Comparison of ENCODE assay signal across 22 cellular contexts in the genomic region with DNA sequence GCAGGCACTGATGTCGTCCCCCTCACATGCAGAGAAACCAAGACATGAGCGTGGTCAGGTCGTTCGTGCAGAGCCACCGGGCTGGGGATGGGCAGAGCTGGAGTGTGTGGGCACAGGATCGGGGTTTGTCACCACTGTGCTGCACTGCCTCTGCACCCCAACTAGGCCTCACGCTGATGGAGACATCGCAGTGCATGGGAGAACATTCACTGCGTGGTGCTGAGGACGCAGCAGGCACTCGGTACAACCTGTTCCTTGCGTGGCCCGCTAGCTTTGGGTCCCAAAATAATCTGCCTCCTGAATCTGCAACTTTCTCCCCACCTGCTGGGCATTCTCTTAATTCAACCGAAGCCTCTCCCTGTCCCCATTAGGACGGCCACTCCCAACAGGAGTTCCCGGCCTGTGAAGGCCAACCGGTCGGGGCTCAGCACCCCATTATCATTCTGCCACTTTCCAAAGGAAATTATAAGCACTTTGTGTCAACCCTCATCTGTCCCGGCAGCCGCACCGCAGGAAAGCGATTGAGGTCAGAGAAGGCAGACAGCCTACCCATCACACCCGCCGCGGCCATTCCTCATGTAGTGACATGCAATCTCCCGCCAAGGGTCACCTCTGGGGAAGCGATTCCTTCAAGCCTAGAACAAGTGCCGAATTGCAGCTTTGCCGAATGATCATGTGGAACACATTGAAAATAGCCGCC.
DNase-seq lines count a peak whose midpoint lies in the region; ATAC-seq and TF ChIP-seq lines count a peak whose summit lies in the region.
"Had no signal": no experiment of that assay in that cellular context is flagged by ENCODE, and none has a peak within 500 bp of the region (broad histone marks: within the 10 kb centered on the region; RNA-seq: fewer than 3 reads in every experiment).

No MANE protein-coding gene starts in this region.

- H2AFZ ChIP-seq in smooth muscle cell (ENCODE audit: low read depth), result no peak overlapping the region

- DNase-seq in ecto neural progenitor cell (ENCODE audit: low spot score) (peak; percentile 61), left kidney (ENCODE audit: low read depth, low spot score) (peak; percentile 70), smooth muscle cell (lab: John Stamatoyannopoulos, UW; ENCODE audit: unreplicated experiment) (no peak), NCI-H1092 treated with DMSO at 0.1 percent for 48 hours (lab: John Stamatoyannopoulos, UW) (no peak), endothelial cell (ENCODE audit: low spot score) (no peak)
- DNase-seq in stimulated activated naive CD8-positive, alpha-beta T cell treated with anti-CD3 and anti-CD28 coated beads, Interleukin-15, Interleukin-2, amounts not matched to agents 100 U/mL and 50 U/mL, for 24 hours, result no peak
- DNase-seq: activated CD4-positive, alpha-beta T cell treated with anti-CD3 and anti-CD28 coated beads for 36 hours; activated gamma-delta T cell; activated T-cell treated with anti-CD3 and anti-CD28 coated beads, Interleukin-2, amount 50 U/mL, for 1 hour; body of pancreas; GF-D8; heart left ventricle; left lung; NCI-H1694 treated with DMSO at 0.1 percent for 48 hours; NCI-H526 treated with DMSO at 0.1 percent for 48 hours; SHP77; stimulated activated CD4-positive, alpha-beta T cell treated with anti-CD3 and anti-CD28 coated beads, Interleukin-2, amount 100 ng/mL, for 24 hours had no signal

- TF ChIP-seq CTCF in smooth muscle cell (IDR thresholded peaks at IDR 0.05; ENCODE audit: borderline replicate concordance, insufficient read depth, poor library complexity, severe bottlenecking) (no peak), endothelial cell (IDR thresholded peaks at IDR 0.05; ENCODE audit: unreplicated experiment) (no peak)

- no peaks in the 10 kb centered on the region for H3K9me3 Mint-ChIP-seq in endothelial cell (ENCODE audit: unreplicated experiment)

- peak overlapping the region; percentile 71 for H3K4me2 ChIP-seq in smooth muscle cell

- H3K9me3 ChIP-seq in HUES48 (ENCODE audit: control insufficient read depth, insufficient read depth, low read length) (no peaks in the 10 kb centered on the region), smooth muscle cell (replicated peaks; ENCODE audit: low read depth) (no peaks in the 10 kb centered on the region)

- no peak overlapping the region for H3K9ac ChIP-seq in HUES48 (ENCODE audit: low read depth, low read length)
- H3K9ac ChIP-seq in smooth muscle cell (ENCODE audit: low read depth), result no peak overlapping the region

- no peaks in the 10 kb centered on the region for H4K20me1 ChIP-seq in smooth muscle cell (ENCODE audit: low read depth)

- H3K27ac ChIP-seq in HUES48 (ENCODE audit: low read depth, low read length) (peak overlapping the region; percentile 50), smooth muscle cell (ENCODE audit: low read depth) (no peak overlapping the region)
- H3K27ac ChIP-seq: body of pancreas, epithelial cell of prostate, HL-60, left lung had no signal

- H3K4me3 ChIP-seq in HUES48 (ENCODE audit: low read depth, low read length), result peak overlapping the region; percentile 17; the same call in 1 of the 2 replicates
- no peak overlapping the region for H3K4me3 ChIP-seq in smooth muscle cell
- H3K4me3 ChIP-seq: body of pancreas, heart left ventricle, left lung had no signal

- no peaks in the 10 kb centered on the region for H3K36me3 Mint-ChIP-seq in endothelial cell (ENCODE audit: low read depth, unreplicated experiment)
- H3K36me3 Mint-ChIP-seq: type B pancreatic cell had no signal

- H3K79me2 ChIP-seq in smooth muscle cell (ENCODE audit: low read depth), result no peaks in the 10 kb centered on the region

- no peak for ATAC-seq in stimulated activated naive CD8-positive, alpha-beta T cell treated with anti-CD3 and anti-CD28 coated beads, Interleukin-15, Interleukin-2, amounts not matched to agents 100 U/mL and 50 U/mL, for 24 hours
- ATAC-seq: activated CD4-positive, alpha-beta T cell treated with anti-CD3 and anti-CD28 coated beads for 36 hours; body of pancreas; heart left ventricle; left lung had no signal

- H3K27me3 ChIP-seq in HUES48 (ENCODE audit: control insufficient read depth, insufficient read depth, low read length), result peaks cover 6% of the 10 kb centered on the region; the same call in 1 of the 2 replicates
- H3K27me3 ChIP-seq in smooth muscle cell (ENCODE audit: low read depth), result peaks cover 35% of the 10 kb centered on the region
- H3K27me3 ChIP-seq: body of pancreas had no signal

- no peaks in the 10 kb centered on the region for H3K36me3 ChIP-seq in HUES48 (ENCODE audit: control insufficient read depth, insufficient read depth, low read length)
- H3K36me3 ChIP-seq in smooth muscle cell (ENCODE audit: low read depth), result no peaks in the 10 kb centered on the region
- H3K36me3 ChIP-seq: heart left ventricle, left lung had no signal

- no peak overlapping the region for H3K4me3 Mint-ChIP-seq in endothelial cell (ENCODE audit: unreplicated experiment)
- H3K4me3 Mint-ChIP-seq: activated CD4-positive, alpha-beta T cell treated with anti-CD3 and anti-CD28 coated beads for 36 hours; T-helper 2 cell treated with Interferon-gamma antibody and Interleukin-4, amounts not matched to agents 5 μg/mL and 100 μg/mL, for 36 hours; type B pancreatic cell had no signal

- peaks cover 3% of the 10 kb centered on the region for H3K27me3 Mint-ChIP-seq in endothelial cell (ENCODE audit: unreplicated experiment)

- no peaks in the 10 kb centered on the region for H3F3A ChIP-seq in smooth muscle cell (ENCODE audit: low read depth)

- H3K4me1 Mint-ChIP-seq in endothelial cell (ENCODE audit: unreplicated experiment), result peaks cover 9% of the 10 kb centered on the region
- H3K4me1 Mint-ChIP-seq: activated CD4-positive, alpha-beta T cell treated with anti-CD3 and anti-CD28 coated beads for 36 hours had no signal

- H3K27ac Mint-ChIP-seq in endothelial cell (ENCODE audit: unreplicated experiment), result no peak overlapping the region
- H3K27ac Mint-ChIP-seq: activated CD4-positive, alpha-beta T cell treated with anti-CD3 and anti-CD28 coated beads for 36 hours; T-helper 2 cell treated with Interferon-gamma antibody and Interleukin-4, amounts not matched to agents 5 μg/mL and 100 μg/mL, for 36 hours; type B pancreatic cell had no signal

- H3K4me1 ChIP-seq in HUES48 (ENCODE audit: control insufficient read depth, insufficient read depth, low read length), result peaks cover 24% of the 10 kb centered on the region
- peaks cover 13% of the 10 kb centered on the region for H3K4me1 ChIP-seq in smooth muscle cell (ENCODE audit: low read depth)
- H3K4me1 ChIP-seq: left lung had no signal

- WGBS in smooth muscle cell (ENCODE audit: low lambda C conversion rate), result 63% methylated on average over 30 of the region's 30 CpGs

Comparison
In these comparisons a context has a peak if more than half of its experiments do, and no peak if none do; other contexts are left out.
1. DNase-seq: peak in ecto neural progenitor cell (single experiment) and left kidney (single experiment); none in smooth muscle cell (single experiment), NCI-H1092 treated with DMSO at 0.1 percent for 48 hours (single experiment), stimulated activated naive CD8-positive, alpha-beta T cell treated with anti-CD3 and anti-CD28 coated beads, Interleukin-15, Interleukin-2, amounts not matched to agents 100 U/mL and 50 U/mL, for 24 hours (single experiment) and endothelial cell (single experiment).